In genomic region chr2:177164584-177165052, GRCh38 we compare ENCODE assay signal across 1 cellular context.
TF ChIP-seq lines count a peak whose summit lies in the region.

No MANE protein-coding gene starts in this region.

TF ChIP-seq in HepG2, 621 proteins besides CTCF, POLR2A, EP300 and RAD21 (continued from another document and continues in another):
- TF ChIP-seq ZNF615 (CRISPR knock-in tag; IDR thresholded peaks at IDR 0.05; ENCODE audit: borderline replicate concordance): no peak; the same call in 1 of the 2 replicates
- TF ChIP-seq SRSF1 (optimal IDR thresholded peaks at IDR 0.05; ENCODE audit: low read depth, low read length): no peak
- no peak for TF ChIP-seq SMARCC2 (IDR thresholded peaks at IDR 0.05)
- TF ChIP-seq TOPORS (CRISPR knock-in tag; IDR thresholded peaks at IDR 0.05): no peak
- TF ChIP-seq, protein P1, sequence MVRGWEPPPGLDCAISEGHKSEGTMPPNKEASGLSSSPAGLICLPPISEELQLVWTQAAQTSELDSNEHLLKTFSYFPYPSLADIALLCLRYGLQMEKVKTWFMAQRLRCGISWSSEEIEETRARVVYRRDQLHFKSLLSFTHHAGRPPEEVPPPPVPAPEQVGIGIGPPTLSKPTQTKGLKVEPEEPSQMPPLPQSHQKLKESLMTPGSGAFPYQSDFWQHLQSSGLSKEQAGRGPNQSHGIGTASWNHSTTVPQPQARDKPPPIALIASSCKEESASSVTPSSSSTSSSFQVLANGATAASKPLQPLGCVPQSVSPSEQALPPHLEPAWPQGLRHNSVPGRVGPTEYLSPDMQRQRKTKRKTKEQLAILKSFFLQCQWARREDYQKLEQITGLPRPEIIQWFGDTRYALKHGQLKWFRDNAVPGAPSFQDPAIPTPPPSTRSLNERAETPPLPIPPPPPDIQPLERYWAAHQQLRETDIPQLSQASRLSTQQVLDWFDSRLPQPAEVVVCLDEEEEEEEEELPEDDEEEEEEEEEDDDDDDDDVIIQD (CRISPR knock-in tag; IDR thresholded peaks at IDR 0.05; ENCODE audit: low read depth): peak; percentile 51; the same call in 1 of the 2 replicates
- TF ChIP-seq, protein P2, sequence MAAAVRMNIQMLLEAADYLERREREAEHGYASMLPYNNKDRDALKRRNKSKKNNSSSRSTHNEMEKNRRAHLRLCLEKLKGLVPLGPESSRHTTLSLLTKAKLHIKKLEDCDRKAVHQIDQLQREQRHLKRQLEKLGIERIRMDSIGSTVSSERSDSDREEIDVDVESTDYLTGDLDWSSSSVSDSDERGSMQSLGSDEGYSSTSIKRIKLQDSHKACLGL (CRISPR knock-in tag; IDR thresholded peaks at IDR 0.05): no peak
- TF ChIP-seq KDM6A (CRISPR knock-in tag; IDR thresholded peaks at IDR 0.05; ENCODE audit: low read depth): no peak
- TF ChIP-seq ZMAT3 (CRISPR knock-in tag; conservative IDR thresholded peaks at IDR 0.05): 0 out of 2 replicates have a peak, but pooled peaks have one; percentile 30
- TF ChIP-seq JUNB (CRISPR knock-in tag; IDR thresholded peaks at IDR 0.05; ENCODE audit: borderline replicate concordance): no peak
- TF ChIP-seq ZSCAN31 (CRISPR knock-in tag; IDR thresholded peaks at IDR 0.05; ENCODE audit: low read depth): no peak
- no peak for TF ChIP-seq ZNF569 (CRISPR knock-in tag; IDR thresholded peaks at IDR 0.05; ENCODE audit: borderline replicate concordance)
- TF ChIP-seq ZNF607 (CRISPR knock-in tag; IDR thresholded peaks at IDR 0.05; ENCODE audit: borderline replicate concordance): no peak
- TF ChIP-seq NBN (conservative IDR thresholded peaks at IDR 0.05): no peak
- TF ChIP-seq ATF1 (CRISPR knock-in tag; IDR thresholded peaks at IDR 0.05): peak; percentile 58; the same call in 1 of the 2 replicates
- TF ChIP-seq ZNF44 (CRISPR knock-in tag; IDR thresholded peaks at IDR 0.05): no peak
- TF ChIP-seq ZNF253 (CRISPR knock-in tag; IDR thresholded peaks at IDR 0.05; ENCODE audit: borderline replicate concordance): no peak
- no peak for TF ChIP-seq MTA3 (CRISPR knock-in tag; IDR thresholded peaks at IDR 0.05)
- peak; percentile 42; the same call in 1 of the 2 replicates for TF ChIP-seq PAXIP1 (CRISPR knock-in tag; conservative IDR thresholded peaks at IDR 0.05)
- TF ChIP-seq ZNF160 (CRISPR knock-in tag; IDR thresholded peaks at IDR 0.05): no peak
- TF ChIP-seq, protein P3, sequence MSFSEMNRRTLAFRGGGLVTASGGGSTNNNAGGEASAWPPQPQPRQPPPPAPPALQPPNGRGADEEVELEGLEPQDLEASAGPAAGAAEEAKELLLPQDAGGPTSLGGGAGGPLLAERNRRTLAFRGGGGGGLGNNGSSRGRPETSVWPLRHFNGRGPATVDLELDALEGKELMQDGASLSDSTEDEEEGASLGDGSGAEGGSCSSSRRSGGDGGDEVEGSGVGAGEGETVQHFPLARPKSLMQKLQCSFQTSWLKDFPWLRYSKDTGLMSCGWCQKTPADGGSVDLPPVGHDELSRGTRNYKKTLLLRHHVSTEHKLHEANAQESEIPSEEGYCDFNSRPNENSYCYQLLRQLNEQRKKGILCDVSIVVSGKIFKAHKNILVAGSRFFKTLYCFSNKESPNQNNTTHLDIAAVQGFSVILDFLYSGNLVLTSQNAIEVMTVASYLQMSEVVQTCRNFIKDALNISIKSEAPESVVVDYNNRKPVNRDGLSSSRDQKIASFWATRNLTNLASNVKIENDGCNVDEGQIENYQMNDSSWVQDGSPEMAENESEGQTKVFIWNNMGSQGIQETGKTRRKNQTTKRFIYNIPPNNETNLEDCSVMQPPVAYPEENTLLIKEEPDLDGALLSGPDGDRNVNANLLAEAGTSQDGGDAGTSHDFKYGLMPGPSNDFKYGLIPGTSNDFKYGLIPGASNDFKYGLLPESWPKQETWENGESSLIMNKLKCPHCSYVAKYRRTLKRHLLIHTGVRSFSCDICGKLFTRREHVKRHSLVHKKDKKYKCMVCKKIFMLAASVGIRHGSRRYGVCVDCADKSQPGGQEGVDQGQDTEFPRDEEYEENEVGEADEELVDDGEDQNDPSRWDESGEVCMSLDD (CRISPR knock-in tag; IDR thresholded peaks at IDR 0.05; ENCODE audit: borderline replicate concordance): no peak
- peak; percentile 51; the same call in 1 of the 2 replicates for TF ChIP-seq ZNF264 (CRISPR knock-in tag; IDR thresholded peaks at IDR 0.05)
- TF ChIP-seq ZNF496 (CRISPR knock-in tag; IDR thresholded peaks at IDR 0.05; ENCODE audit: insufficient replicate concordance): no peak
- TF ChIP-seq XBP1 (CRISPR knock-in tag; IDR thresholded peaks at IDR 0.05): no peak
- no peak for TF ChIP-seq CHCHD3 (CRISPR knock-in tag; IDR thresholded peaks at IDR 0.05)
- peak; percentile 69; the same call in 1 of the 2 replicates for TF ChIP-seq IKZF5 (CRISPR knock-in tag; IDR thresholded peaks at IDR 0.05)
- TF ChIP-seq ZNF343 (CRISPR knock-in tag; IDR thresholded peaks at IDR 0.05): no peak
- no peak for TF ChIP-seq GMEB2 (CRISPR knock-in tag; IDR thresholded peaks at IDR 0.05; ENCODE audit: low read depth)
- TF ChIP-seq LRRFIP1 (CRISPR knock-in tag; conservative IDR thresholded peaks at IDR 0.05): 0 out of 2 replicates have a peak, but pooled peaks have one; percentile 37
- TF ChIP-seq GTF3A (CRISPR knock-in tag; conservative IDR thresholded peaks at IDR 0.05): no peak
- no peak for TF ChIP-seq MXD4 (CRISPR knock-in tag; IDR thresholded peaks at IDR 0.05)
- no peak for TF ChIP-seq RORA (CRISPR knock-in tag; IDR thresholded peaks at IDR 0.05)
- no peak for TF ChIP-seq FOSL1 (CRISPR knock-in tag; IDR thresholded peaks at IDR 0.05; ENCODE audit: borderline replicate concordance)
- no peak for TF ChIP-seq TMF1 (CRISPR knock-in tag; IDR thresholded peaks at IDR 0.05; ENCODE audit: low read depth)
- TF ChIP-seq NCOA2 (CRISPR knock-in tag; IDR thresholded peaks at IDR 0.05): peak; percentile 40
- no peak for TF ChIP-seq HOXA7 (CRISPR knock-in tag; IDR thresholded peaks at IDR 0.05)
- TF ChIP-seq, protein P4, sequence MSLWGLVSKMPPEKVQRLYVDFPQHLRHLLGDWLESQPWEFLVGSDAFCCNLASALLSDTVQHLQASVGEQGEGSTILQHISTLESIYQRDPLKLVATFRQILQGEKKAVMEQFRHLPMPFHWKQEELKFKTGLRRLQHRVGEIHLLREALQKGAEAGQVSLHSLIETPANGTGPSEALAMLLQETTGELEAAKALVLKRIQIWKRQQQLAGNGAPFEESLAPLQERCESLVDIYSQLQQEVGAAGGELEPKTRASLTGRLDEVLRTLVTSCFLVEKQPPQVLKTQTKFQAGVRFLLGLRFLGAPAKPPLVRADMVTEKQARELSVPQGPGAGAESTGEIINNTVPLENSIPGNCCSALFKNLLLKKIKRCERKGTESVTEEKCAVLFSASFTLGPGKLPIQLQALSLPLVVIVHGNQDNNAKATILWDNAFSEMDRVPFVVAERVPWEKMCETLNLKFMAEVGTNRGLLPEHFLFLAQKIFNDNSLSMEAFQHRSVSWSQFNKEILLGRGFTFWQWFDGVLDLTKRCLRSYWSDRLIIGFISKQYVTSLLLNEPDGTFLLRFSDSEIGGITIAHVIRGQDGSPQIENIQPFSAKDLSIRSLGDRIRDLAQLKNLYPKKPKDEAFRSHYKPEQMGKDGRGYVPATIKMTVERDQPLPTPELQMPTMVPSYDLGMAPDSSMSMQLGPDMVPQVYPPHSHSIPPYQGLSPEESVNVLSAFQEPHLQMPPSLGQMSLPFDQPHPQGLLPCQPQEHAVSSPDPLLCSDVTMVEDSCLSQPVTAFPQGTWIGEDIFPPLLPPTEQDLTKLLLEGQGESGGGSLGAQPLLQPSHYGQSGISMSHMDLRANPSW (CRISPR knock-in tag; IDR thresholded peaks at IDR 0.05; ENCODE audit: borderline replicate concordance): 0 out of 2 replicates have a peak, but pooled peaks have one; percentile 74
- TF ChIP-seq SNAI1 (CRISPR knock-in tag; IDR thresholded peaks at IDR 0.05; ENCODE audit: borderline replicate concordance): no peak
- TF ChIP-seq CBFB (CRISPR knock-in tag; IDR thresholded peaks at IDR 0.05): 0 out of 2 replicates have a peak, but pooled peaks have one; percentile 57
- TF ChIP-seq NAIF1 (CRISPR knock-in tag; IDR thresholded peaks at IDR 0.05; ENCODE audit: borderline replicate concordance): no peak
- TF ChIP-seq ZNF772 (CRISPR knock-in tag; IDR thresholded peaks at IDR 0.05): peak; percentile 45; the same call in 1 of the 2 replicates
- TF ChIP-seq MAZ (IDR thresholded peaks at IDR 0.05; ENCODE audit: borderline replicate concordance, low read depth, low read length): no peak
- TF ChIP-seq MAZ (CRISPR knock-in tag; IDR thresholded peaks at IDR 0.05; ENCODE audit: low read depth): peak; percentile 62
- TF ChIP-seq ZNF598 (CRISPR knock-in tag; IDR thresholded peaks at IDR 0.05; ENCODE audit: borderline replicate concordance): no peak
- no peak for TF ChIP-seq ZBTB43 (CRISPR knock-in tag; conservative IDR thresholded peaks at IDR 0.05)
- no peak for TF ChIP-seq ZNF850 (CRISPR knock-in tag; conservative IDR thresholded peaks at IDR 0.05)
- 0 out of 2 replicates have a peak, but pooled peaks have one; percentile 51 for TF ChIP-seq ZBTB34 (CRISPR knock-in tag; IDR thresholded peaks at IDR 0.05)
